In genomic region chr4:112219826-112220366, GRCh38 we compare ENCODE assay signal across 9 cellular contexts.
"Had no signal": no experiment of that assay in that cellular context is flagged by ENCODE, and none has a peak within 500 bp of the region (broad histone marks: within the 10 kb centered on the region; RNA-seq: fewer than 3 reads in every experiment).

No MANE protein-coding gene starts in this region.

- H2AFZ ChIP-seq: GM23338 had no signal

- H3K9ac ChIP-seq: KMS-11 had no signal

- H3K4me2 ChIP-seq: GM23338, KMS-11 had no signal

- DNase-seq: H9, HCEC 1CT, KBM-7 had no signal

- FAIRE-seq: H1, H54, HepG2, HTR-8/SVneo had no signal

- ATAC-seq: GM23338, HepG2 had no signal

- H3K27ac ChIP-seq: KMS-11 had no signal

- H3K4me3 ChIP-seq: GM23338 had no signal
